ENCODE assay signal across 7 cellular contexts in genomic region chr3:50351318-50351687, GRCh38. TPM values are rescaled to one million over a fixed set of nuclear protein-coding genes. Genes with fewer than 3 reads are reported as not detected.
DNase-seq lines count a peak whose midpoint lies in the region; ATAC-seq and TF ChIP-seq lines count a peak whose summit lies in the region.

No MANE protein-coding gene starts in this region.

- WGBS in iPS DF 6.9 (ENCODE audit: insufficient coverage, insufficient read length), result no CpG with 5 or more reads among the region's 11 CpGs

- DNase-seq in activated CD4-positive, alpha-beta memory T cell treated with anti-CD3 and anti-CD28 coated beads, Interleukin-2, amount 10 ng/mL, durations not matched to agents 7 days and 5 days, result no peak
- no peak for DNase-seq in iPS DF 6.9 (ENCODE audit: low read depth, low spot score)
- DNase-seq in stimulated activated effector memory CD8-positive, alpha-beta T cell treated with anti-CD3 and anti-CD28 coated beads, Interleukin-12 subunit alpha, Interleukin-12 subunit beta, amount 100 ng/mL, for 72 hours (ENCODE audit: low spot score in 2 of 2), result no peak
- no peak for DNase-seq in ACHN
- DNase-seq in T1000 (lab: John Stamatoyannopoulos, UW), result no peak

- in situ Hi-C loops in ACHN (cut with HindIII; ENCODE audit: low pct_ligation_motif_present, low pct_unique_long_range_greater_than_20kb, low sequenced_read_pairs), result no loop called here

- H3K4me3 ChIP-seq in HEK293 (ENCODE audit: low read depth, low read length) (peak overlapping the region; percentile 72), iPS DF 6.9 (ENCODE audit: low read length) (peak overlapping the region; percentile 75; the same call in 1 of the 2 replicates)

- no peaks in the 10 kb centered on the region for H3K9me3 ChIP-seq in HEK293 (ENCODE audit: control insufficient read depth, insufficient read depth, low read depth, low read length)
- no peaks in the 10 kb centered on the region for H3K9me3 ChIP-seq in iPS DF 6.9 (ENCODE audit: control insufficient read depth, insufficient read depth, low read length)

- no peaks in the 10 kb centered on the region for H3K27me3 ChIP-seq in iPS DF 6.9 (ENCODE audit: control insufficient read depth, insufficient read depth, low read length)

- peak overlapping the region; percentile 93 for H3K27ac Mint-ChIP-seq in activated CD4-positive, alpha-beta memory T cell treated with anti-CD3 and anti-CD28 coated beads, Interleukin-2, amount 10 ng/mL, durations not matched to agents 7 days and 5 days
- H3K27ac Mint-ChIP-seq in stimulated activated effector memory CD8-positive, alpha-beta T cell treated with anti-CD3 and anti-CD28 coated beads, Interleukin-12 subunit alpha, Interleukin-12 subunit beta, amount 100 ng/mL, for 72 hours, result peak overlapping the region; percentile 98

- POLR2A ChIA-PET in HEK293 (lab: Yijun Ruan, JAX), result interaction anchor here (1.2 to 5.3 kb wide), 3 partner anchors 15 to 218 kb away, joined by 3 to 51 read pairs (median 10); partner anchors contain the start of genes HEMK1, HYAL3 and NAA80
- POLR2A ChIA-PET in activated CD4-positive, alpha-beta memory T cell treated with anti-CD3 and anti-CD28 coated beads, Interleukin-2, amount 10 ng/mL, durations not matched to agents 7 days and 5 days (lab: Charles Lee), result interaction anchor here (1.1 to 32.1 kb wide), 12 partner anchors 8 to 260 kb away, joined by 3 to 704 read pairs (median 9); partner anchors contain the start of genes CISH, HEMK1, HYAL2 and HYAL3

- H3K9me3 Mint-ChIP-seq in activated CD4-positive, alpha-beta memory T cell treated with anti-CD3 and anti-CD28 coated beads, Interleukin-2, amount 10 ng/mL, durations not matched to agents 7 days and 5 days, result no peaks in the 10 kb centered on the region
- no peaks in the 10 kb centered on the region for H3K9me3 Mint-ChIP-seq in stimulated activated effector memory CD8-positive, alpha-beta T cell treated with anti-CD3 and anti-CD28 coated beads, Interleukin-12 subunit alpha, Interleukin-12 subunit beta, amount 100 ng/mL, for 72 hours

- H3K4me1 ChIP-seq in HEK293 (ENCODE audit: control insufficient read depth, insufficient read depth, low read length) (peaks cover 2% of the 10 kb centered on the region; the same call in 1 of the 2 replicates), iPS DF 6.9 (ENCODE audit: control insufficient read depth, insufficient read depth, low read length) (no peaks in the 10 kb centered on the region)

- H3K27me3 Mint-ChIP-seq in activated CD4-positive, alpha-beta memory T cell treated with anti-CD3 and anti-CD28 coated beads, Interleukin-2, amount 10 ng/mL, durations not matched to agents 7 days and 5 days, result no peaks in the 10 kb centered on the region

- no peak overlapping the region; the same call in 1 of the 2 replicates for H3K27ac ChIP-seq in HEK293 (ENCODE audit: extremely low read depth, low read depth, low read length)
- no peak overlapping the region for H3K27ac ChIP-seq in iPS DF 6.9 (ENCODE audit: low read length)

- peaks cover 49% of the 10 kb centered on the region for H3K36me3 Mint-ChIP-seq in activated CD4-positive, alpha-beta memory T cell treated with anti-CD3 and anti-CD28 coated beads, Interleukin-2, amount 10 ng/mL, durations not matched to agents 7 days and 5 days (ENCODE audit: low read depth)
- H3K36me3 Mint-ChIP-seq in stimulated activated effector memory CD8-positive, alpha-beta T cell treated with anti-CD3 and anti-CD28 coated beads, Interleukin-12 subunit alpha, Interleukin-12 subunit beta, amount 100 ng/mL, for 72 hours, result peaks cover 87% of the 10 kb centered on the region

- ATAC-seq in stimulated activated effector memory CD8-positive, alpha-beta T cell treated with anti-CD3 and anti-CD28 coated beads, Interleukin-12 subunit alpha, Interleukin-12 subunit beta, amount 100 ng/mL, for 72 hours, result peak; percentile 22
- no peak for ATAC-seq in GM19395 (IDR thresholded peaks at IDR 0.05; ENCODE audit: unreplicated experiment)

- peaks cover 0 to 64% of the 10 kb centered on the region in 2 experiments; a peak in 1 of 3 replicates for H3K36me3 ChIP-seq in HEK293 (ENCODE audit: control insufficient read depth in 2 of 2, insufficient read depth in 1 of 2, low read length in 2 of 2)
- H3K36me3 ChIP-seq in iPS DF 6.9 (ENCODE audit: control insufficient read depth, insufficient read depth, low read length), result peaks cover 11% of the 10 kb centered on the region; the same call in 1 of the 2 replicates

- peak overlapping the region; percentile 91 for H3K4me3 Mint-ChIP-seq in activated CD4-positive, alpha-beta memory T cell treated with anti-CD3 and anti-CD28 coated beads, Interleukin-2, amount 10 ng/mL, durations not matched to agents 7 days and 5 days
- peak overlapping the region; percentile 99 for H3K4me3 Mint-ChIP-seq in stimulated activated effector memory CD8-positive, alpha-beta T cell treated with anti-CD3 and anti-CD28 coated beads, Interleukin-12 subunit alpha, Interleukin-12 subunit beta, amount 100 ng/mL, for 72 hours

- CTCF ChIA-PET in HEK293 (lab: Yijun Ruan, JAX), result interaction anchor here (5.3 kb wide), 1 partner anchor 199 kb away, joined by 27 read pairs; no protein-coding TSS in a partner anchor
- CTCF ChIA-PET in activated CD4-positive, alpha-beta memory T cell treated with anti-CD3 and anti-CD28 coated beads, Interleukin-2, amount 10 ng/mL, durations not matched to agents 7 days and 5 days (lab: Charles Lee), result interaction anchor here (0.8 to 7.0 kb wide), 5 partner anchors 12 to 192 kb away, joined by 3 to 65 read pairs (median 31); partner anchors contain the start of genes HYAL3, NAA80 and RASSF1

- H3K4me1 Mint-ChIP-seq in activated CD4-positive, alpha-beta memory T cell treated with anti-CD3 and anti-CD28 coated beads, Interleukin-2, amount 10 ng/mL, durations not matched to agents 7 days and 5 days, result peaks cover 66% of the 10 kb centered on the region
- peaks cover 72% of the 10 kb centered on the region for H3K4me1 Mint-ChIP-seq in stimulated activated effector memory CD8-positive, alpha-beta T cell treated with anti-CD3 and anti-CD28 coated beads, Interleukin-12 subunit alpha, Interleukin-12 subunit beta, amount 100 ng/mL, for 72 hours

- no peak for TF ChIP-seq CTCF in HEK293 (tag by site-specific recombination; IDR thresholded peaks at IDR 0.05)

TF ChIP-seq in HEK293, 187 proteins besides CTCF, POLR2A, EP300 and RAD21:
- TF ChIP-seq ZNF600 (tag by site-specific recombination; IDR thresholded peaks at IDR 0.05) (0 out of 2 replicates have a peak, but pooled peaks have one; percentile 15), ZNF302 (tag by site-specific recombination; IDR thresholded peaks at IDR 0.05; ENCODE audit: low read depth) (no peak), IKZF3 (tag by site-specific recombination; IDR thresholded peaks at IDR 0.05) (0 out of 2 replicates have a peak, but pooled peaks have one; percentile 12)

RNA-seq across cellular contexts. Expression of gene CYB561D2, which starts 0.6 kb away (rescaled TPM):
- total RNA-seq in activated CD4-positive, alpha-beta memory T cell treated with anti-CD3 and anti-CD28 coated beads, Interleukin-2, amount 10 ng/mL, durations not matched to agents 7 days and 5 days, result 10 to 100 TPM; 37.1 to 39.7 TPM

RNA-seq across cellular contexts. Expression of gene NPRL2, which starts 0.7 kb away (rescaled TPM):
- total RNA-seq in activated CD4-positive, alpha-beta memory T cell treated with anti-CD3 and anti-CD28 coated beads, Interleukin-2, amount 10 ng/mL, durations not matched to agents 7 days and 5 days, result 10 to 100 TPM; 48.8 to 50.1 TPM

RNA-seq across cellular contexts. Expression of gene ZMYND10, which starts 5.8 kb away (rescaled TPM):
- total RNA-seq in activated CD4-positive, alpha-beta memory T cell treated with anti-CD3 and anti-CD28 coated beads, Interleukin-2, amount 10 ng/mL, durations not matched to agents 7 days and 5 days, result 1 to 10 TPM; 1.7 to 3.2 TPM

RNA-seq across cellular contexts. Expression of gene TMEM115, which starts 8.0 kb away (rescaled TPM):
- total RNA-seq in activated CD4-positive, alpha-beta memory T cell treated with anti-CD3 and anti-CD28 coated beads, Interleukin-2, amount 10 ng/mL, durations not matched to agents 7 days and 5 days, result 10 to 100 TPM; 22.1 to 22.7 TPM

RNA-seq across cellular contexts. Expression of gene RASSF1, which starts 10.7 kb away (rescaled TPM):
- total RNA-seq in activated CD4-positive, alpha-beta memory T cell treated with anti-CD3 and anti-CD28 coated beads, Interleukin-2, amount 10 ng/mL, durations not matched to agents 7 days and 5 days, result 100 to 1,000 TPM; 157 to 160 TPM
